14 cellular contexts compared by ENCODE assay signal in genomic region chr12:21054334-21054733, GRCh38.
DNase-seq lines count a peak whose midpoint lies in the region; ATAC-seq and TF ChIP-seq lines count a peak whose summit lies in the region.
"Had no signal": no experiment of that assay in that cellular context is flagged by ENCODE, and none has a peak within 500 bp of the region (broad histone marks: within the 10 kb centered on the region; RNA-seq: fewer than 3 reads in every experiment).

No MANE protein-coding gene starts in this region.

- CTCF ChIA-PET in Caco-2 (lab: Charles Lee) = no interaction called here

- intact Hi-C loops in Caco-2 (cut with micrococcal nuclease; ENCODE audit: unreplicated experiment) = no loop called here

- H3K4me3 Mint-ChIP-seq in Caco-2 (ENCODE audit: unreplicated experiment) = no peak overlapping the region
- H3K4me3 Mint-ChIP-seq: CD14-positive monocyte, H9 had no signal

- H3K4me3 ChIP-seq in astrocyte of the cerebellum (ENCODE audit: low read depth, low read length) (no peak overlapping the region), fibroblast of the aortic adventitia (ENCODE audit: low read depth, low read length) (no peak overlapping the region), Caco-2 (ENCODE audit: low read depth, low read length) (no peak overlapping the region)

- H3K36me3 ChIP-seq in Caco-2 (ENCODE audit: control insufficient read depth, insufficient read depth, low read length) = no peaks in the 10 kb centered on the region

- H3K4me1 Mint-ChIP-seq in Caco-2 (ENCODE audit: low read depth, unreplicated experiment) = no peaks in the 10 kb centered on the region
- H3K4me1 Mint-ChIP-seq: CD14-positive monocyte, H9 had no signal

- in situ Hi-C loops in astrocyte of the cerebellum (cut with HindIII; ENCODE audit: low sequenced_read_pairs) = no loop called here

- no peaks in the 10 kb centered on the region for H3K36me3 Mint-ChIP-seq in Caco-2 (ENCODE audit: insufficient read depth, unreplicated experiment)
- H3K36me3 Mint-ChIP-seq: CD14-positive monocyte had no signal

- no peak overlapping the region for H3K27ac Mint-ChIP-seq in Caco-2 (ENCODE audit: unreplicated experiment)
- H3K27ac Mint-ChIP-seq: CD14-positive monocyte, H9 had no signal

- peaks cover 3% of the 10 kb centered on the region for H3K27me3 Mint-ChIP-seq in Caco-2 (ENCODE audit: insufficient read depth, unreplicated experiment)

- no peaks in the 10 kb centered on the region for H3K27me3 ChIP-seq in Caco-2 (replicated peaks; ENCODE audit: control insufficient read depth, insufficient read depth, low read length)

- ATAC-seq in HG02571 (IDR thresholded peaks at IDR 0.05; ENCODE audit: unreplicated experiment) = no peak
- ATAC-seq: HepG2 had no signal

- POLR2A ChIA-PET in Caco-2 (lab: Charles Lee) = no interaction called here

- DNase-seq in A172 (ENCODE audit: low spot score) (peak; percentile 15), HS-27A (ENCODE audit: low read depth) (peak; percentile 20), astrocyte of the cerebellum (ENCODE audit: low read depth) (peak; percentile 68), fibroblast of the aortic adventitia (ENCODE audit: low read depth) (peak; percentile 24), Caco-2 (no peak), AG08395 (ENCODE audit: low spot score) (no peak)
- DNase-seq in activated CD4-positive, CD25-positive, alpha-beta regulatory T cell (lab: John Stamatoyannopoulos, UW) = no peak
- DNase-seq: H9, NCI-H1930, NCI-H510A, NCI-H774 had no signal

- no peaks in the 10 kb centered on the region for H3K9me3 ChIP-seq in Caco-2

- no peak for TF ChIP-seq CTCF in astrocyte of the cerebellum (IDR thresholded peaks at IDR 0.05; ENCODE audit: low read depth, low read length, missing control alignments)
- no peak for TF ChIP-seq CTCF in fibroblast of the aortic adventitia (IDR thresholded peaks at IDR 0.05; ENCODE audit: insufficient read depth, low read length)
- TF ChIP-seq CTCF in Caco-2 (IDR thresholded peaks at IDR 0.05; ENCODE audit: insufficient read depth in 1 of 2, low read depth in 1 of 2, low read length in 1 of 2, severe bottlenecking in 1 of 2, unreplicated experiment in 1 of 2) = no peak

- H3K4me1 ChIP-seq in Caco-2 = no peaks in the 10 kb centered on the region

- no peaks in the 10 kb centered on the region for H3K9me3 Mint-ChIP-seq in Caco-2 (ENCODE audit: unreplicated experiment)
- H3K9me3 Mint-ChIP-seq: H9 had no signal

- BruUV-seq in Caco-2 (replicated peaks; lab: Mats Ljungman, UMichigan) = no TSS peak

Comparison
In these comparisons a context has a peak if more than half of its experiments do, and no peak if none do; other contexts are left out.
1. DNase-seq: peak in A172 (single experiment), HS-27A (single experiment), astrocyte of the cerebellum (single experiment) and fibroblast of the aortic adventitia (single experiment); none in activated CD4-positive, CD25-positive, alpha-beta regulatory T cell (0 of 4), Caco-2 (0 of 2) and AG08395 (single experiment).